13 cellular contexts compared by ENCODE assay signal in the genomic region with DNA sequence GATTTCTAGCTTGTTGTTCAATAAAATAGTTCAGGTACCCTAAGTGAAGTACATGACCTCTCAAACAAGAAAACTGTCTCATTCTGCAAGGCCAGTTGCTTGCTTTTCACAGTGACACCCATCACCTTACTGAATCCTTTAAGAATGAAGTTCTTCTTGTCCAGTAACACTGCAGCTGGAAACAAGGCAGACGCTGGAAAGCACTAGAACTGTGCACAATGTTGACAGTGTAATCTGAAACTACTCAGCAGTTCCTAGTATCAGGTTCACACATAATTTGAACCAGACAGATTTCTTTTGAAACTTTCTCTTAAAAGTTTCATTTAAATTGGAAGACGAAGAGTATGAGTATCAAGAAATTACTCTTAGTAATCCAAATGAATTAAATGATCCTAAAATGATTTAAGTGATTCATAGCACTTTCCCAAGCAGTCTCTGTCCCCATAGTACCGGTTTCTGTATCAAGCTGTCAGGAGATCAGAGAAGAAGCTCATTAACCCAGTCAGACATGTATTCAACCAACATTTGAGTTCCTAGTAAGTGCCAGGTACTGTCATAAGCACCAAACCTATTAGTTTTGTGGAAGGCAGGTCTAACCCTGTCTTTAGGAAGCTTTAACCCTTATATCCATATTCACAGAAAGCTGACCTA.
DNase-seq lines count a peak whose midpoint lies in the region; ATAC-seq and TF ChIP-seq lines count a peak whose summit lies in the region.
"Had no signal": no experiment of that assay in that cellular context is flagged by ENCODE, and none has a peak within 500 bp of the region (broad histone marks: within the 10 kb centered on the region; RNA-seq: fewer than 3 reads in every experiment).

No MANE protein-coding gene starts in this region.

- TF ChIP-seq CTCF in RWPE2 (IDR thresholded peaks at IDR 0.05; ENCODE audit: poor library complexity, severe bottlenecking) (no peak), foreskin fibroblast (IDR thresholded peaks at IDR 0.05; ENCODE audit: low read depth, low read length) (no peak), suprapubic skin (IDR thresholded peaks at IDR 0.05) (no peak)

- TF ChIP-seq EP300 in suprapubic skin (IDR thresholded peaks at IDR 0.05), result no peak

- peaks cover 46% of the 10 kb centered on the region for H3K4me1 ChIP-seq in RWPE2 (ENCODE audit: insufficient read depth, poor library complexity, severe bottlenecking)
- peaks cover 11% of the 10 kb centered on the region for H3K4me1 ChIP-seq in suprapubic skin

- H3K27ac ChIP-seq in RWPE2 (ENCODE audit: poor library complexity, severe bottlenecking), result peak overlapping the region; percentile 82
- peak overlapping the region; percentile 8 for H3K27ac ChIP-seq in suprapubic skin
- H3K27ac ChIP-seq: HL-60, upper lobe of left lung had no signal

- DNase-seq in SIG-M5 treated with dmso at 0.1 percent for 504 hours (lab: John Stamatoyannopoulos, UW; ENCODE audit: unreplicated experiment) (peak; percentile 38), SIG-M5 (lab: John Stamatoyannopoulos, UW) (no peak), RWPE2 (ENCODE audit: low spot score) (no peak), foreskin fibroblast (peak; percentile 68 to 81), suprapubic skin (ENCODE audit: low spot score in 2 of 2) (no peak), NCI-H226 (no peak), LoVo (ENCODE audit: low spot score) (no peak)
- DNase-seq: activated gamma-delta T cell treated with Interleukin-2 at 50 U/mL for 16 hours; NCI-H526 treated with DMSO at 0.1 percent for 48 hours; stimulated activated CD4-positive, alpha-beta T cell treated with anti-CD3 and anti-CD28 coated beads, Interleukin-4, amount 100 ng/mL, for 4 hours had no signal

- no peak for TF ChIP-seq POLR2A in suprapubic skin (IDR thresholded peaks at IDR 0.05)

- H3K9me3 ChIP-seq in RWPE2 (ENCODE audit: severe bottlenecking), result no peaks in the 10 kb centered on the region
- no peaks in the 10 kb centered on the region for H3K9me3 ChIP-seq in suprapubic skin
- H3K9me3 ChIP-seq: upper lobe of left lung had no signal

- no peaks in the 10 kb centered on the region for H3K27me3 ChIP-seq in RWPE2 (ENCODE audit: insufficient read depth, poor library complexity, severe bottlenecking)
- H3K27me3 ChIP-seq in suprapubic skin, result no peaks in the 10 kb centered on the region
- H3K27me3 ChIP-seq: upper lobe of left lung had no signal

- peak; percentile 66 for ATAC-seq in RWPE2 (ENCODE audit: low read depth)
- ATAC-seq in GM21717 (IDR thresholded peaks at IDR 0.05; ENCODE audit: unreplicated experiment), result no peak

- no peak overlapping the region for H3K4me3 ChIP-seq in RWPE2 (ENCODE audit: severe bottlenecking)
- H3K4me3 ChIP-seq in foreskin fibroblast (ENCODE audit: low read depth in 1 of 2, low read length in 2 of 2), result no peak overlapping the region
- no peak overlapping the region for H3K4me3 ChIP-seq in suprapubic skin
- H3K4me3 ChIP-seq: upper lobe of left lung had no signal

- H3K36me3 ChIP-seq in RWPE2 (ENCODE audit: low read depth) (no peaks in the 10 kb centered on the region), suprapubic skin (no peaks in the 10 kb centered on the region)
- H3K36me3 ChIP-seq: upper lobe of left lung had no signal

- WGBS in suprapubic skin, result 51% methylated on average over 3 of the region's 3 CpGs

Comparison
In these comparisons a context has a peak if more than half of its experiments do, and no peak if none do; other contexts are left out.
1. DNase-seq: peak in SIG-M5 treated with dmso at 0.1 percent for 504 hours (single experiment) and foreskin fibroblast (2 of 2); none in SIG-M5 (single experiment), RWPE2 (single experiment), suprapubic skin (0 of 2), NCI-H226 (single experiment) and LoVo (single experiment).